In the genomic region with DNA sequence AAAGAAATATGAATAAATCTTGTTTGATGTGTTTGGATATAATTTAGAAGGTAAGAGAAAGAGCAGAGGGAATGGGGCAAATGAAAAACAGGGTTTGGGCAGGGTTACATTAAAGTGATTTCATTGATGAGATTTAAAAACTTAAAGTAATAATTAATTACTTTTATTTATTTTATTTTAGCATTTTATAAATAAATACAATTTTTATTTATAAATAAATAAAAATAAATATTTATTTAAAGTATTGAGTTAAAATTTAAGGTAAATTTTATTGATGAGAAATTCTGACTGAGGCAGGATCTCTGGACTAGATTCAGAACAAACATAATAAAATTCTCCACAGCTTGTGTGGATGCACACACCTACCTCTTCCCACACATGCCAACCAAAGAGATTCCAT, we compare ENCODE assay signal across 26 cellular contexts.
"Had no signal": no experiment of that assay in that cellular context is flagged by ENCODE, and none has a peak within 500 bp of the region (broad histone marks: within the 10 kb centered on the region; RNA-seq: fewer than 3 reads in every experiment).

No MANE protein-coding gene starts in this region.

- H3K4me1 Mint-ChIP-seq: immature natural killer cell, naive B cell had no signal

- FAIRE-seq: colon had no signal

- H3K36me3 Mint-ChIP-seq: immature natural killer cell, mesothelial cell of epicardium, naive B cell had no signal

- DNase-seq: dermis blood vessel endothelial cell; dorsolateral prefrontal cortex; effector CD4-positive, alpha-beta T cell; effector memory CD4-positive, alpha-beta T cell; erythroblast; esophagus squamous epithelium; foreskin fibroblast; foreskin melanocyte; head of caudate nucleus; heart right ventricle; hypothalamus; immature natural killer cell; islet precursor cell; left cardiac atrium; left lung; left ventricle myocardium superior; lower lobe of right lung; mesenchymal stem cell; mucosa of descending colon; naive B cell had no signal

- H3K36me3 ChIP-seq: esophagus squamous epithelium, gastroesophageal sphincter, heart right ventricle, left lung, lower lobe of right lung had no signal

- H3K27me3 Mint-ChIP-seq: naive B cell had no signal

- H3K9me3 ChIP-seq: esophagus squamous epithelium, gastroesophageal sphincter, heart right ventricle, left lung, lower lobe of right lung, mucosa of descending colon had no signal

- H3K9me3 Mint-ChIP-seq: mesothelial cell of epicardium had no signal

- H3K4me1 ChIP-seq: gastroesophageal sphincter, heart right ventricle, left lung, lower lobe of right lung had no signal

- H3K27ac Mint-ChIP-seq: immature natural killer cell, mesothelial cell of epicardium, naive B cell had no signal

- H3K27ac ChIP-seq: coronary artery, dorsolateral prefrontal cortex, epithelial cell of prostate, gastroesophageal sphincter, heart right ventricle, left lung, lower lobe of right lung had no signal

- H3K27me3 ChIP-seq: esophagus squamous epithelium, gastroesophageal sphincter, left lung had no signal

- ATAC-seq: esophagus mucosa, gastroesophageal sphincter, heart right ventricle, left cardiac atrium, left lung, left ventricle myocardium superior, lower lobe of right lung, mucosa of descending colon had no signal

- H3K4me3 Mint-ChIP-seq: immature natural killer cell, mesothelial cell of epicardium, naive B cell had no signal

- H3K4me3 ChIP-seq: coronary artery, dorsolateral prefrontal cortex, esophagus squamous epithelium, gastroesophageal sphincter, heart right ventricle, left lung, lower lobe of right lung, mucosa of descending colon had no signal
